In the genomic region with DNA sequence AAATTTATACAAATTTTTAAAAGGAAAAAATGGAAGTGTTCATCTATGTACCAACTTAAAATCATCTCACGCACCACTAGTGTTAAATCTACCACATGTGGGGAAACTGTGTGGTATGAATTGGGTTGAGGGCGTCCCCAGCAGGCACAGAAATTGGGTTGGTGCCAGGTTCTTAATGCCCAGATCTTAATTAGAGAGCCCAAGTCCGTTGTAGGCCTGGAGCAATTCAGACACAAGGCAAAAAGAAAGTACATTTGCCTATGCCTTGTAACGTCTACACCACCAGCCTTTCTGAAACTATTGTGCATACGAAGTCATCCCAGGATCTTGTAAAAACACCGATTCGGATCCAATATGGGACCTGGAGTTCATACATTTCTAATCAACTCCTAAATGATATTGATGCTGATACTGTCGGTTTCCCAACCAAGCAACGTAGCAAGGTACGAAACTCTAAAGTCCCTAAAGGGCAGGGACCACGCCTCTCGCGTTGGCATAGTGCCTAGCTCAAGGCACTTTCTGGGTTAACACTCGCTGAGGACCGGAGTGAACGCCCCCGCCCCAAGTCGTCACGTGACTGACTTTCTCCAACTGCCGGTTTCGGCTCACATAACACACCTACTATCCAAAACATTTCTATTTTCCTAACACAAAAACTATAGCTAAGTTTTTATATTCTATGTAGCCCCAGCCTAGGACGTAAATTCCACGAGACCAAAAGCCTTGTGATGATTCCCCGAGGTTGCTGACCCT, we compare ENCODE assay signal across 8 cellular contexts. TPM values are rescaled to one million over a fixed set of nuclear protein-coding genes. Genes with fewer than 3 reads are reported as not detected.
DNase-seq lines count a peak whose midpoint lies in the region; ATAC-seq, FAIRE-seq and TF ChIP-seq lines count a peak whose summit lies in the region.

No MANE protein-coding gene starts in this region.

- TF ChIP-seq POLR2A in GM12892 (IDR thresholded peaks at IDR 0.05; ENCODE audit: low read depth, low read length): 0 out of 2 replicates have a peak, but pooled peaks have one; percentile 4
- TF ChIP-seq POLR2A in breast epithelium (IDR thresholded peaks at IDR 0.05): no peak

- peak overlapping the region; percentile 69 to 92 (median 81) for H3K4me3 ChIP-seq in breast epithelium

- no peaks in the 10 kb centered on the region for H3K27me3 ChIP-seq in breast epithelium

- no peak for TF ChIP-seq CTCF in VCaP (conservative IDR thresholded peaks at IDR 0.05)
- no peak for TF ChIP-seq CTCF in breast epithelium (IDR thresholded peaks at IDR 0.05)

- intact Hi-C loops in breast epithelium (cut with DNase I; ENCODE audit: low total_unique reads): loop anchor here (5.0 kb wide), 1 partner anchor 345 kb away; a partner anchor contains a TSS

- DNase-seq in GM12892 (ENCODE audit: insufficient read length) (no peak), NCI-H2029 (lab: John Stamatoyannopoulos, UW) (peak; percentile 53), breast epithelium (ENCODE audit: low spot score in 2 of 2) (peak; percentile 35 to 58), inferior parietal cortex (ENCODE audit: extremely low spot score) (peak; percentile 65), epidermal melanocyte (ENCODE audit: insufficient read length, low spot score) (no peak)
- DNase-seq in stimulated activated CD4-positive, alpha-beta T cell treated with anti-CD3 and anti-CD28 coated beads, Interleukin-15, amount 100 ng/mL, for 1 hour (ENCODE audit: low read depth in 1 of 2, low spot score in 1 of 2): peak; percentile 38 to 58

- FAIRE-seq in GM12892 (lab: Jason Lieb, UNC): no peak

- no peaks in the 10 kb centered on the region for H3K36me3 ChIP-seq in breast epithelium

- H3K27ac ChIP-seq in VCaP: peak overlapping the region; percentile 94
- peak overlapping the region; percentile 91 to 95 for H3K27ac ChIP-seq in breast epithelium

- peaks cover 0 to 23% of the 10 kb centered on the region in 2 donors for H3K4me1 ChIP-seq in breast epithelium

- ATAC-seq in HG02852 (IDR thresholded peaks at IDR 0.05; ENCODE audit: unreplicated experiment): peak; percentile 31

- H3K9me3 ChIP-seq in breast epithelium: no peaks in the 10 kb centered on the region

RNA-seq across cellular contexts. Expression of a gene that starts 0.9 kb away (rescaled TPM):
- 413 TPM for polyA plus RNA-seq in GM12892 (2012; ENCODE audit: missing spikeins)
- 100 to 1,000 TPM; 142 to 177 (median 173) TPM for total RNA-seq in breast epithelium

RNA-seq across cellular contexts. Expression of a gene that starts 48.7 kb away (rescaled TPM):
- 0.68 TPM for polyA plus RNA-seq in GM12892 (2012; ENCODE audit: missing spikeins)
- total RNA-seq in breast epithelium: not detected

RNA-seq across cellular contexts. Expression of a gene that starts 55.7 kb away (rescaled TPM):
- 5.9 TPM for polyA plus RNA-seq in GM12892 (2012; ENCODE audit: missing spikeins)
- 10 to 100 TPM; 19.7 to 31.5 (median 29.5) TPM for total RNA-seq in breast epithelium

Comparison
In these comparisons a context has a peak if more than half of its experiments do, and no peak if none do; other contexts are left out.
1. DNase-seq: peak in NCI-H2029 (single experiment), breast epithelium (2 of 2), inferior parietal cortex (single experiment) and stimulated activated CD4-positive, alpha-beta T cell treated with anti-CD3 and anti-CD28 coated beads, Interleukin-15, amount 100 ng/mL, for 1 hour (2 of 2); none in GM12892 (single experiment) and epidermal melanocyte (single experiment).